In genomic region chr17:80101160-80101945, GRCh38 we compare ENCODE assay signal across 1 cellular context.
TF ChIP-seq lines count a peak whose summit lies in the region.

GAA (plus strand) TSS chr17:80101581; CDS start chr17:80104587, 3,006 bp downstream.

TF ChIP-seq in K562, 482 proteins besides CTCF, POLR2A, EP300 and RAD21 (continued from another document and continues in another):
- TF ChIP-seq FIP1L1 (IDR thresholded peaks at IDR 0.05; ENCODE audit: low read depth, low read length, poor library complexity, severe bottlenecking) (peak; percentile 35), ELF1 (tag; IDR thresholded peaks at IDR 0.05) (no peak), ZNF561 (CRISPR knock-in tag; conservative IDR thresholded peaks at IDR 0.05) (no peak), UBTF (IDR thresholded peaks at IDR 0.05; ENCODE audit: borderline replicate concordance in 1 of 2, low read depth in 2 of 2, low read length in 2 of 2) (no peak), SMC3 (conservative IDR thresholded peaks at IDR 0.05; ENCODE audit: insufficient read depth, low read depth, low read length) (peak; percentile 24), MYC (IDR thresholded peaks at IDR 0.05; ENCODE audit: low read depth, low read length) (peak; percentile 41; the same call in 1 of the 2 replicates), MYC (CRISPR knock-in tag; IDR thresholded peaks at IDR 0.05; ENCODE audit: borderline replicate concordance, low read depth) (no peak), VEZF1 (CRISPR knock-in tag; IDR thresholded peaks at IDR 0.05) (peak; percentile 75), GATAD2B (IDR thresholded peaks at IDR 0.05; ENCODE audit: borderline replicate concordance) (peak; percentile 99), E2F6 (IDR thresholded peaks at IDR 0.05; ENCODE audit: borderline replicate concordance in 1 of 2, extremely low read depth in 1 of 2, insufficient read depth in 1 of 2, insufficient read length in 1 of 2, low read depth in 1 of 2, low read length in 1 of 2, poor library complexity in 1 of 2, severe bottlenecking in 1 of 2) (peak; percentile 69 to 91), ZNF644 (tag; IDR thresholded peaks at IDR 0.05; ENCODE audit: low read depth) (no peak), FOXK2 (conservative IDR thresholded peaks at IDR 0.05 in 1 of 2, IDR thresholded peaks at IDR 0.05 in 1 of 2; ENCODE audit: low read depth in 2 of 2) (no peak), MBD2 (IDR thresholded peaks at IDR 0.05; ENCODE audit: borderline replicate concordance, low read depth) (peak; percentile 40; the same call in 1 of the 2 replicates), MXI1 (IDR thresholded peaks at IDR 0.05; ENCODE audit: low read depth, low read length) (no peak), FOXM1 (IDR thresholded peaks at IDR 0.05; ENCODE audit: low read depth) (no peak), FOXM1 (CRISPR knock-in tag; IDR thresholded peaks at IDR 0.05; ENCODE audit: low read depth) (peak; percentile 58; the same call in 1 of the 2 replicates), TRIM28 (IDR thresholded peaks at IDR 0.05) (no peak), FOXP1 (CRISPR knock-in tag; IDR thresholded peaks at IDR 0.05) (no peak), PRMT5 (CRISPR knock-in tag; IDR thresholded peaks at IDR 0.05) (no peak), ZBTB40 (IDR thresholded peaks at IDR 0.05) (no peak; the same call in 1 of the 2 replicates), ZBTB40 (CRISPR knock-in tag; IDR thresholded peaks at IDR 0.05) (no peak), HMGN3 (IDR thresholded peaks at IDR 0.05; ENCODE audit: borderline replicate concordance, extremely low read depth, insufficient read length, low read depth, low read length) (peak; percentile 17), ZNF444 (CRISPR knock-in tag; IDR thresholded peaks at IDR 0.05) (no peak), TGIF2 (CRISPR knock-in tag; IDR thresholded peaks at IDR 0.05) (no peak), MAZ (CRISPR knock-in tag; conservative IDR thresholded peaks at IDR 0.05 in 1 of 2, IDR thresholded peaks at IDR 0.05 in 1 of 2) (peak; percentile 87 to 97), ATF6 (CRISPR knock-in tag; IDR thresholded peaks at IDR 0.05) (no peak), ZNF3 (CRISPR knock-in tag; IDR thresholded peaks at IDR 0.05) (no peak), NBN (IDR thresholded peaks at IDR 0.05; ENCODE audit: low read depth) (no peak), ZBTB7A (IDR thresholded peaks at IDR 0.05; ENCODE audit: borderline replicate concordance, control insufficient read depth, low read depth, low read length) (peak; percentile 90; the same call in 1 of the 2 replicates), DIDO1 (tag; IDR thresholded peaks at IDR 0.05; ENCODE audit: low read depth) (no peak), DPF2 (IDR thresholded peaks at IDR 0.05) (no peak), DLX4 (CRISPR knock-in tag; IDR thresholded peaks at IDR 0.05) (no peak), GTF2B (IDR thresholded peaks at IDR 0.05; ENCODE audit: extremely low read depth, insufficient read length) (no peak), SMARCE1 (IDR thresholded peaks at IDR 0.05) (no peak), MAFG (tag; conservative IDR thresholded peaks at IDR 0.05) (no peak), BRCA1 (IDR thresholded peaks at IDR 0.05) (no peak), BRCA1 (CRISPR knock-in tag; IDR thresholded peaks at IDR 0.05) (no peak), ZNF551 (CRISPR knock-in tag; IDR thresholded peaks at IDR 0.05) (no peak), MECOM (CRISPR knock-in tag; IDR thresholded peaks at IDR 0.05) (0 out of 2 replicates have a peak, but pooled peaks have one; percentile 71), ZNF165 (CRISPR knock-in tag; IDR thresholded peaks at IDR 0.05; ENCODE audit: borderline replicate concordance) (no peak), ZKSCAN3 (CRISPR knock-in tag; IDR thresholded peaks at IDR 0.05) (no peak), ZNF347 (CRISPR knock-in tag; IDR thresholded peaks at IDR 0.05; ENCODE audit: low read depth) (no peak), C11orf30 (IDR thresholded peaks at IDR 0.05; ENCODE audit: low read depth) (no peak), TFAM (CRISPR knock-in tag; conservative IDR thresholded peaks at IDR 0.05) (no peak), MCM3 (IDR thresholded peaks at IDR 0.05) (no peak), POLR2G (IDR thresholded peaks at IDR 0.05; ENCODE audit: low read depth, low read length) (peak; percentile 88)
